In the genomic region with DNA sequence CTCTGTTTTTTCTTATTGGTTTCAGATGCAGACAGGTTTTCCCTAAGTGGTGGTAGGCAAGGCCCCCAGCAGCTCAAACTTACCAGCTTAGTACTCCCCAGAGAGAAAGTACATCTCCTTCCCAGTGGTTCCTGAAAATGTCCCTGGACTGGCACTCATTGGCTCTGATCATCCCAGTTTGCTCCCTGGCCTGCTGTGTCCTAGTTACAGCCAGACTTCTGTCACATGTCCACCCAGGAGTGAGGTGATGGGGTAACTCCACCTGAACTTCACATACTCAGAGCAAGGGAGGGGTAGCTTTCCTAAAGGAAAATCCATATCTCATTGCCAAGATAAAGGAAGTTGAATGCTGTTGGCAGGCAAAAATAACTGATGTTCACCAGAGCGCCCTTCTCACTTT, we compare ENCODE assay signal across 26 cellular contexts.
DNase-seq lines count a peak whose midpoint lies in the region; ATAC-seq, FAIRE-seq and TF ChIP-seq lines count a peak whose summit lies in the region.
"Had no signal": no experiment of that assay in that cellular context is flagged by ENCODE, and none has a peak within 500 bp of the region (broad histone marks: within the 10 kb centered on the region; RNA-seq: fewer than 3 reads in every experiment).

No MANE protein-coding gene starts in this region.

- H2AK9ac ChIP-seq in IMR-90 (replicated peaks; ENCODE audit: low read depth, low read length, poor library complexity) = peak overlapping the region; percentile 55

- DNase-seq in left ventricle myocardium superior (no peak), heart right ventricle (no peak), IMR-90 (no peak), kidney (peak; percentile 24), NCI-H1048 (lab: John Stamatoyannopoulos, UW) (no peak)
- no peak for DNase-seq in activated CD4-positive, alpha-beta T cell treated with anti-CD3 and anti-CD28 coated beads, Interleukin-2, amount 50 U/mL, for 1 hour
- DNase-seq: 8988T; ACHN; BE2C; C1 segment of cervical spinal cord; CD4-positive, alpha-beta memory T cell; CD4-positive, CD25-positive, alpha-beta regulatory T cell; CD8-positive, alpha-beta memory T cell; COR-L47; DMS 273 treated with DMSO at 0.1 percent for 48 hours; DMS153; DMS53; DMS79; DND-41; EL; GDM1 had no signal

- no peaks in the 10 kb centered on the region for H3K9me1 ChIP-seq in IMR-90 (ENCODE audit: insufficient read depth, low read length)

- H3K27ac ChIP-seq in heart right ventricle (no peak overlapping the region), IMR-90 (ENCODE audit: insufficient read depth, low read length) (no peak overlapping the region), kidney (ENCODE audit: low read depth in 2 of 2, low read length in 2 of 2) (no peak overlapping the region)
- H3K27ac ChIP-seq: BLaER1 had no signal

- H2BK5ac ChIP-seq in IMR-90 (ENCODE audit: low read depth, low read length, poor library complexity, severe bottlenecking) = no peak overlapping the region

- TF ChIP-seq POLR2A in IMR-90 (IDR thresholded peaks at IDR 0.05; ENCODE audit: low read depth, low read length) = no peak

- no peak overlapping the region for H3K14ac ChIP-seq in IMR-90 (replicated peaks; ENCODE audit: low read depth, low read length)

- peak; percentile 26 for ATAC-seq in left ventricle myocardium superior
- no peak for ATAC-seq in heart right ventricle
- ATAC-seq in IMR-90 (ENCODE audit: low read depth) = no peak
- ATAC-seq: GM12878 had no signal

- peaks cover 0 to 18% (median 0%) of the 10 kb centered on the region in 9 donors for H3K4me1 ChIP-seq in heart right ventricle
- H3K4me1 ChIP-seq in IMR-90 (ENCODE audit: control insufficient read depth, insufficient read depth, low read length) = no peaks in the 10 kb centered on the region
- H3K4me1 ChIP-seq in kidney (ENCODE audit: control insufficient read depth in 1 of 2, insufficient read depth in 1 of 2, low read depth in 1 of 2, low read length in 2 of 2) = no peaks in the 10 kb centered on the region
- H3K4me1 ChIP-seq: BE2C, BLaER1 had no signal

- no peak overlapping the region for H3K4me3 ChIP-seq in heart right ventricle
- H3K4me3 ChIP-seq in IMR-90 (ENCODE audit: insufficient read depth, low read depth, low read length) = no peak overlapping the region
- H3K4me3 ChIP-seq in kidney (ENCODE audit: low read length in 2 of 2) = no peak overlapping the region
- H3K4me3 ChIP-seq: BLaER1, GM12878 had no signal

- H3K9ac ChIP-seq in IMR-90 (ENCODE audit: low read depth, low read length) = no peak overlapping the region
- no peak overlapping the region for H3K9ac ChIP-seq in kidney (ENCODE audit: low read length in 2 of 2)
- H3K9ac ChIP-seq: BLaER1 had no signal

- no peak overlapping the region for H2AK5ac ChIP-seq in IMR-90 (ENCODE audit: low read depth, low read length)

- POLR2A ChIA-PET in IMR-90 (lab: Charles Lee; ENCODE audit: unreplicated experiment) = no interaction called here

- no peak overlapping the region for H2AFZ ChIP-seq in IMR-90 (replicated peaks; ENCODE audit: low read length, poor library complexity)

- H3K27me3 ChIP-seq in heart right ventricle (no peaks in the 10 kb centered on the region), IMR-90 (ENCODE audit: control insufficient read depth, insufficient read depth, low read length) (no peaks in the 10 kb centered on the region; the same call in 1 of the 2 replicates)
- H3K27me3 ChIP-seq: BE2C, BLaER1 had no signal

- no peaks in the 10 kb centered on the region for H4K20me1 ChIP-seq in IMR-90 (ENCODE audit: insufficient read depth, low read length)
- H4K20me1 ChIP-seq: BLaER1 had no signal

- TF ChIP-seq RAD21 in IMR-90 (IDR thresholded peaks at IDR 0.05; ENCODE audit: low read length) = no peak

- dilution Hi-C loops in IMR-90 (cut with HindIII; ENCODE audit: low sequenced_read_pairs, unreplicated experiment) = no loop called here

- H3K56ac ChIP-seq in IMR-90 (ENCODE audit: extremely low read depth, insufficient read depth, low read length) = no peak overlapping the region

- H3K23ac ChIP-seq in IMR-90 (ENCODE audit: low read depth, low read length) = no peak overlapping the region

- TF ChIP-seq CTCF in heart right ventricle (IDR thresholded peaks at IDR 0.05) (no peak), IMR-90 (conservative IDR thresholded peaks at IDR 0.05; ENCODE audit: low read depth, low read length) (no peak), kidney (IDR thresholded peaks at IDR 0.05; ENCODE audit: borderline replicate concordance, extremely low read depth, insufficient read depth) (no peak)

- H4K5ac ChIP-seq in IMR-90 (ENCODE audit: low read depth, low read length) = no peak overlapping the region

- no peak overlapping the region for H2BK20ac ChIP-seq in IMR-90 (ENCODE audit: low read depth, low read length)

- FAIRE-seq in kidney (lab: Jason Lieb, UNC) = no peak
- FAIRE-seq: A204.1, GM12878, GM12892, GM18507 had no signal

- WGBS in heart right ventricle, 2 donors = 93 to 96% methylated on average over 1 of the region's 1 CpG
- no CpG with 5 or more reads among the region's 1 CpG for WGBS in IMR-90 (ENCODE audit: extremely low coverage in 2 of 2, insufficient read length in 1 of 2), 2 experiments

- H4K8ac ChIP-seq in IMR-90 (ENCODE audit: low read depth in 2 of 2, low read length in 2 of 2) = no peak overlapping the region

- H3K79me1 ChIP-seq in IMR-90 (ENCODE audit: low read depth in 1 of 2, low read length in 2 of 2) = no peaks in the 10 kb centered on the region

- H2BK15ac ChIP-seq in IMR-90 (ENCODE audit: low read depth, low read length) = no peak overlapping the region

- H2BK120ac ChIP-seq in IMR-90 (ENCODE audit: low read depth, low read length) = no peak overlapping the region

- H3K36me3 ChIP-seq in heart right ventricle (no peaks in the 10 kb centered on the region), IMR-90 (ENCODE audit: control insufficient read depth, insufficient read depth, low read length) (no peaks in the 10 kb centered on the region), kidney (ENCODE audit: control insufficient read depth in 1 of 2, insufficient read depth in 2 of 2, low read length in 2 of 2) (no peaks in the 10 kb centered on the region)
- H3K36me3 ChIP-seq: BE2C, BLaER1 had no signal

- no peak overlapping the region for H3K4ac ChIP-seq in IMR-90 (ENCODE audit: low read depth, low read length)

- H3K4me2 ChIP-seq in IMR-90 (ENCODE audit: low read depth, low read length) = no peak overlapping the region
- H3K4me2 ChIP-seq: BLaER1 had no signal

- no peaks in the 10 kb centered on the region for H3K9me3 ChIP-seq in heart right ventricle
- no peaks in the 10 kb centered on the region for H3K9me3 ChIP-seq in IMR-90 (ENCODE audit: control insufficient read depth, insufficient read depth, low read length)
- H3K9me3 ChIP-seq in kidney (ENCODE audit: control insufficient read depth in 1 of 2, low read length in 2 of 2) = no peaks in the 10 kb centered on the region
- H3K9me3 ChIP-seq: BE2C, BLaER1 had no signal

- in situ Hi-C loops in IMR-90 (cut with MboI; ENCODE audit: low sequenced_read_pairs) = no loop called here

- BruUV-seq in IMR-90 (replicated peaks; lab: Mats Ljungman, UMichigan) = no TSS peak

- no peak overlapping the region for H4K91ac ChIP-seq in IMR-90 (ENCODE audit: insufficient read depth, low read depth, low read length)

- no peak overlapping the region for H3K18ac ChIP-seq in IMR-90 (ENCODE audit: low read depth, low read length)

- intact Hi-C loops in left ventricle myocardium superior (cut with micrococcal nuclease) = no loop called here
- intact Hi-C loops in heart right ventricle (cut with DNase I) = no loop called here
- intact Hi-C loops in IMR-90 (cut with micrococcal nuclease) = no loop called here
- intact Hi-C loops in kidney (cut with DNase I) = no loop called here

- CTCF ChIA-PET in IMR-90 (lab: Yijun Ruan, JAX) = no interaction called here

TF ChIP-seq in IMR-90, 13 proteins besides CTCF, POLR2A, EP300 and RAD21:
- TF ChIP-seq, protein P1, sequence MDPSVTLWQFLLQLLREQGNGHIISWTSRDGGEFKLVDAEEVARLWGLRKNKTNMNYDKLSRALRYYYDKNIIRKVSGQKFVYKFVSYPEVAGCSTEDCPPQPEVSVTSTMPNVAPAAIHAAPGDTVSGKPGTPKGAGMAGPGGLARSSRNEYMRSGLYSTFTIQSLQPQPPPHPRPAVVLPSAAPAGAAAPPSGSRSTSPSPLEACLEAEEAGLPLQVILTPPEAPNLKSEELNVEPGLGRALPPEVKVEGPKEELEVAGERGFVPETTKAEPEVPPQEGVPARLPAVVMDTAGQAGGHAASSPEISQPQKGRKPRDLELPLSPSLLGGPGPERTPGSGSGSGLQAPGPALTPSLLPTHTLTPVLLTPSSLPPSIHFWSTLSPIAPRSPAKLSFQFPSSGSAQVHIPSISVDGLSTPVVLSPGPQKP (IDR thresholded peaks at IDR 0.05; ENCODE audit: borderline replicate concordance, low read depth, low read length) = no peak
- TF ChIP-seq RCOR1 (IDR thresholded peaks at IDR 0.05; ENCODE audit: insufficient replicate concordance, low read length) = no peak
- no peak for TF ChIP-seq BHLHE40 (IDR thresholded peaks at IDR 0.05; ENCODE audit: low read depth, low read length)
- TF ChIP-seq FOS (IDR thresholded peaks at IDR 0.05; ENCODE audit: low read depth, low read length) = no peak
- no peak for TF ChIP-seq CEBPB (IDR thresholded peaks at IDR 0.05; ENCODE audit: low read depth, low read length)
- TF ChIP-seq MAFK (IDR thresholded peaks at IDR 0.05; ENCODE audit: low read depth, low read length) = no peak
- no peak for TF ChIP-seq CHD1 (IDR thresholded peaks at IDR 0.05; ENCODE audit: low read depth, low read length)
